Comparison of ENCODE assay signal across 9 cellular contexts in genomic region chr5:151037561-151038291, GRCh38. TPM values are rescaled to one million over a fixed set of nuclear protein-coding genes. Genes with fewer than 3 reads are reported as not detected.
DNase-seq lines count a peak whose midpoint lies in the region; ATAC-seq, FAIRE-seq and TF ChIP-seq lines count a peak whose summit lies in the region.
"Had no signal": no experiment of that assay in that cellular context is flagged by ENCODE, and none has a peak within 500 bp of the region (broad histone marks: within the 10 kb centered on the region; RNA-seq: fewer than 3 reads in every experiment).

No MANE protein-coding gene starts in this region.

- DNase-seq in GM04504 (ENCODE audit: low read depth) = peak; percentile 61
- peak; percentile 41 for DNase-seq in brain microvascular endothelial cell
- DNase-seq in kidney = peak; percentile 80
- DNase-seq in NCI-H146 (lab: John Stamatoyannopoulos, UW) = no peak
- DNase-seq in iPS-NIHi11 (ENCODE audit: low spot score) = no peak
- DNase-seq in NCI-H2081 (lab: John Stamatoyannopoulos, UW) = no peak
- DNase-seq: effector memory CD4-positive, alpha-beta T cell had no signal

- peaks cover 37 to 50% of the 10 kb centered on the region in 2 donors for H3K4me1 ChIP-seq in kidney (ENCODE audit: control insufficient read depth in 1 of 2, insufficient read depth in 1 of 2, low read depth in 1 of 2, low read length in 2 of 2)
- H3K4me1 ChIP-seq in skeletal muscle tissue (ENCODE audit: control insufficient read depth in 3 of 3, insufficient read depth in 3 of 3, low read length in 3 of 3) = peaks cover 43 to 62% (median 60%) of the 10 kb centered on the region in 3 donors

- no peaks in the 10 kb centered on the region for H3K9me3 ChIP-seq in kidney (ENCODE audit: control insufficient read depth in 1 of 2, low read length in 2 of 2)
- no peaks in the 10 kb centered on the region for H3K9me3 ChIP-seq in skeletal muscle tissue (ENCODE audit: control insufficient read depth in 3 of 3, low read length in 3 of 3)

- in situ Hi-C loops in brain microvascular endothelial cell (cut with HindIII; ENCODE audit: low pct_ligation_motif_present, low sequenced_read_pairs) = no loop called here

- no peaks in the 10 kb centered on the region for H3K27me3 ChIP-seq in brain microvascular endothelial cell (replicated peaks)
- no peaks in the 10 kb centered on the region for H3K27me3 ChIP-seq in skeletal muscle tissue (ENCODE audit: control insufficient read depth in 3 of 3, insufficient read depth in 3 of 3, low read length in 3 of 3)

- no peak overlapping the region for H3K9ac ChIP-seq in kidney (ENCODE audit: low read length in 2 of 2)
- H3K9ac ChIP-seq in skeletal muscle tissue (ENCODE audit: low read depth in 1 of 3, low read length in 3 of 3) = peak overlapping the region; percentile 43 to 71 (median 51)

- ATAC-seq in HG02970 (IDR thresholded peaks at IDR 0.05; ENCODE audit: low FRiP score, unreplicated experiment) = no peak

- H3K36me3 ChIP-seq in brain microvascular endothelial cell (replicated peaks) (peaks cover 75% of the 10 kb centered on the region), kidney (ENCODE audit: control insufficient read depth in 1 of 2, insufficient read depth in 2 of 2, low read length in 2 of 2) (peaks cover 45 to 68% of the 10 kb centered on the region in 2 donors), skeletal muscle tissue (ENCODE audit: control insufficient read depth in 3 of 3, insufficient read depth in 3 of 3, low read length in 3 of 3) (peaks cover 56 to 68% (median 62%) of the 10 kb centered on the region in 3 donors)

- no peak for TF ChIP-seq CTCF in brain microvascular endothelial cell (IDR thresholded peaks at IDR 0.05; ENCODE audit: low read depth, low read length, missing control alignments)
- no peak for TF ChIP-seq CTCF in kidney (IDR thresholded peaks at IDR 0.05; ENCODE audit: borderline replicate concordance, extremely low read depth, insufficient read depth)

- intact Hi-C loops in kidney (cut with DNase I) = no loop called here

- H3K4me3 ChIP-seq in brain microvascular endothelial cell (ENCODE audit: low read depth, low read length) (no peak overlapping the region), kidney (ENCODE audit: low read length in 2 of 2) (no peak overlapping the region), skeletal muscle tissue (ENCODE audit: low read length in 3 of 3) (peak overlapping the region in 2 of 3 donors; percentile 22 to 41)

- no peak for FAIRE-seq in kidney (lab: Jason Lieb, UNC)

- H3K27ac ChIP-seq in brain microvascular endothelial cell = peak overlapping the region; percentile 0
- peak overlapping the region; percentile 73 to 75 for H3K27ac ChIP-seq in kidney (ENCODE audit: low read depth in 2 of 2, low read length in 2 of 2)
- peak overlapping the region; percentile 94 for H3K27ac ChIP-seq in skeletal muscle tissue (ENCODE audit: low read depth, low read length)

RNA-seq across cellular contexts. Expression of gene GPX3, which starts 17.3 kb away (rescaled TPM):
- total RNA-seq in kidney (1,327 TPM), skeletal muscle tissue (33.4 TPM)
- polyA plus RNA-seq in kidney (ENCODE audit: insufficient read depth, low read depth, low replicate concordance) = 27,893 TPM

RNA-seq across cellular contexts. Expression of gene TNIP1, which starts 43.1 kb away (rescaled TPM):
- 132 TPM for total RNA-seq in kidney
- polyA plus RNA-seq in kidney (ENCODE audit: insufficient read depth, low read depth, low replicate concordance) = 109 TPM
- 42.8 TPM for total RNA-seq in skeletal muscle tissue

Comparison
In these comparisons a context has a peak if more than half of its experiments do, and no peak if none do; other contexts are left out.
1. DNase-seq: peak in GM04504 (single experiment), brain microvascular endothelial cell (single experiment) and kidney (single experiment); none in NCI-H146 (single experiment), iPS-NIHi11 (single experiment) and NCI-H2081 (0 of 2).
2. H3K27ac ChIP-seq: peak in every context shown above with its lines; median percentile 94 in skeletal muscle tissue; 74 in kidney; 0 in brain microvascular endothelial cell.
3. H3K4me3 ChIP-seq: peak in skeletal muscle tissue (2 of 3); none in brain microvascular endothelial cell (single experiment) and kidney (0 of 2).
4. H3K9ac ChIP-seq: peak in skeletal muscle tissue (3 of 3); none in kidney (0 of 2).
5. RNA of gene GPX3, which starts 17.3 kb away (total RNA-seq): 1,327 TPM in kidney (single experiment); 33.4 TPM in skeletal muscle tissue (single experiment); every median in the first group is over 10 times any median in the second.